Comparison of ENCODE assay signal across 1 cellular context in the genomic region with DNA sequence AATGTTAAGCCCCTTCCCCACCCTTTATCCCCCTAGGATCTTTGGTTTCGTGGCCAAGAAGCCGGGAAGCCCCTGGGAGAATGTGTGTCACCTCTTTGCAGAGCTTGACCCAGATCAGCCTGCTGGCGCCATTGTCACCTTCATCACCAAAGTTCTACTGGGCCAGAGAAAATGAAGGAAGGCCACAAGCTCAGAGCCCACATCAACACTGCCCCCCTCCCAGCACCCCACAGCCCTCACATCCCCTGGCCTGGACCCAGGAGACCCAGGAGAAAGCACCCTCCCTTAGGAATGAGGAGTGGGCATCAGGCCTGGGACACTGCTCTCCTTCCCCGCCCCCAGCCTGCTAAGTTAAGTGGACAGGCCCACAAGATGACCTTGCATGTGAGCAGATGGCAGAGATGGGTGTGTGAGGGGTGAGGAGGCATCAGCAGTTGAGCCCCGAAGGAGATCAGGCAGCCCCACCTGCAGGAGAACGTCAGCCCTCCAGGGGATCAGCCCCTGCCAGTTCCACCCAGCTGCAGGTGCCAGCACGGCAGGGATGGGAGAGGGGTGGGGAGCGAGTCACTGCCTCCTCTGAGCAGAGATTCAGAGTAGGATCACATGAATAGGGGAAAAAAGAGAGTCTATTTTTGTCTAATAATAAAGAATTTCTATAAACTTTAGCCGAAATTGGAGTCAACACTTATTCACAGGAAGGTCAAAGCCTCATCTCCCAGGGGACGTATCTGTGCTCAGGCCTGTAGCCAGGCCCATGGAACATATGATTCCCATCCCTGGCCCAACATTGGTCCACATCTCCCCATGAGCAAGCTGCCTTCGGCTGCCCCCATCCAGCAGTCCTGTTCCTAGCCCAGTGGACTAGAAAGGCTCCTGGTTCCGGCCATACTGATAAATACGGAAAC.
TF ChIP-seq lines count a peak whose summit lies in the region.

No MANE protein-coding gene starts in this region.

TF ChIP-seq in SK-N-SH, 30 proteins besides CTCF, POLR2A, EP300 and RAD21 (continued from another document):
- TF ChIP-seq CHD2 (IDR thresholded peaks at IDR 0.05; ENCODE audit: low read length, partially characterized antibody) (no peak), YY1 (IDR thresholded peaks at IDR 0.05; ENCODE audit: low read depth) (no peak), TCF12 (IDR thresholded peaks at IDR 0.05) (peak; percentile 24; the same call in 1 of the 2 replicates), FOXJ3 (CRISPR knock-in tag; IDR thresholded peaks at IDR 0.05) (no peak)
